In genomic region chr7:32126843-32127242, GRCh38 we compare ENCODE assay signal across 1 cellular context.
TF ChIP-seq lines count a peak whose summit lies in the region.

No MANE protein-coding gene starts in this region.

TF ChIP-seq in WTC11, 78 proteins besides CTCF, POLR2A, EP300 and RAD21 (continued from another document):
- TF ChIP-seq ARID4B (CRISPR knock-in tag; IDR thresholded peaks at IDR 0.05; ENCODE audit: borderline replicate concordance) (no peak), NFATC4 (CRISPR knock-in tag; IDR thresholded peaks at IDR 0.05) (no peak), ZMAT4 (CRISPR knock-in tag; IDR thresholded peaks at IDR 0.05) (no peak), E2F4 (CRISPR knock-in tag; IDR thresholded peaks at IDR 0.05; ENCODE audit: borderline replicate concordance, low read depth) (no peak), MLX (CRISPR knock-in tag; IDR thresholded peaks at IDR 0.05) (no peak), ZNF671 (CRISPR knock-in tag; IDR thresholded peaks at IDR 0.05) (no peak), FOXP4 (CRISPR knock-in tag; IDR thresholded peaks at IDR 0.05) (no peak), CDX4 (CRISPR knock-in tag; IDR thresholded peaks at IDR 0.05; ENCODE audit: borderline replicate concordance) (no peak), KAT7 (CRISPR knock-in tag; IDR thresholded peaks at IDR 0.05; ENCODE audit: borderline replicate concordance) (no peak), ETV6 (CRISPR knock-in tag; IDR thresholded peaks at IDR 0.05) (no peak), ZNF425 (CRISPR knock-in tag; conservative IDR thresholded peaks at IDR 0.05) (no peak)
